ENCODE assay signal across 26 cellular contexts in the genomic region with DNA sequence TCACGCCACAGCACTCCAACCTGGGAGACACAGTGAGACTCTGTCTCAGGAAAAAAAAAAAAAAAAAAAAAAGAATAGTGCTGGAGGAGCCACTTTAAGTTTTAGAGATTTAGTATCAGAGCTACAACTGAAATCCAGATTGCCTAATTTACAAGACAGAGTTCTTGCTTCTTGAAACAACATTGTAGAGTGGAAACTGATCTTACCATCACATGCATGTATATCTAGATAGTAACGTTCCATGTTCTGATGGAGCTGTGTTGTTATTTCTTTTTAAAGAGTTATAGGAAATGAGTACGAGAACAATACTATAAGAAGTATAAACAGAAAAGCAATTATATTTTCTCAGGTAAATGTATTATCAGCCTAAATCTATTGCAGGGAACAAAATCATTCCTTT.
"Had no signal": no experiment of that assay in that cellular context is flagged by ENCODE, and none has a peak within 500 bp of the region (broad histone marks: within the 10 kb centered on the region; RNA-seq: fewer than 3 reads in every experiment).

No MANE protein-coding gene starts in this region.

- H3K27ac ChIP-seq: coronary artery, dorsolateral prefrontal cortex, epithelial cell of prostate, esophagus squamous epithelium, gastroesophageal sphincter, heart left ventricle, hepatocyte, left lung, lower lobe of right lung had no signal

- ATAC-seq: esophagus mucosa; gastroesophageal sphincter; heart left ventricle; left cardiac atrium; left lung; left ventricle myocardium superior; lower lobe of right lung; naive thymus-derived CD4-positive, alpha-beta T cell had no signal

- H3K36me3 Mint-ChIP-seq: immature natural killer cell had no signal

- H3K9me3 Mint-ChIP-seq: immature natural killer cell; naive thymus-derived CD4-positive, alpha-beta T cell had no signal

- H3K4me3 Mint-ChIP-seq: immature natural killer cell; naive thymus-derived CD4-positive, alpha-beta T cell had no signal

- FAIRE-seq: colon, endometrium, keratinocyte had no signal

- H3K9me3 ChIP-seq: esophagus squamous epithelium, gastroesophageal sphincter, heart left ventricle, left lung, lower lobe of right lung had no signal

- H3K27me3 ChIP-seq: dorsolateral prefrontal cortex, esophagus squamous epithelium, gastroesophageal sphincter, heart left ventricle, hepatocyte, left lung had no signal

- DNase-seq: dermis blood vessel endothelial cell; dorsolateral prefrontal cortex; effector CD4-positive, alpha-beta T cell; effector memory CD4-positive, alpha-beta T cell; erythroblast; esophagus squamous epithelium; foreskin fibroblast; foreskin melanocyte; heart left ventricle; hypothalamus; immature natural killer cell; left cardiac atrium; left lung; left ventricle myocardium superior; lower lobe of right lung; mesenchymal stem cell; midbrain; naive thymus-derived CD4-positive, alpha-beta T cell had no signal

- H3K27me3 Mint-ChIP-seq: naive thymus-derived CD4-positive, alpha-beta T cell had no signal

- H3K4me1 ChIP-seq: esophagus squamous epithelium had no signal

- H3K4me3 ChIP-seq: coronary artery, dorsolateral prefrontal cortex, esophagus squamous epithelium, gastroesophageal sphincter, heart left ventricle, hepatocyte, left lung, lower lobe of right lung had no signal

- H3K36me3 ChIP-seq: gastroesophageal sphincter, heart left ventricle, left lung, lower lobe of right lung had no signal
